ENCODE assay signal across 8 cellular contexts in genomic region chr5:119302916-119303897, GRCh38. TPM values are rescaled to one million over a fixed set of nuclear protein-coding genes. Genes with fewer than 3 reads are reported as not detected.
DNase-seq lines count a peak whose midpoint lies in the region; ATAC-seq, FAIRE-seq and TF ChIP-seq lines count a peak whose summit lies in the region.

No MANE protein-coding gene starts in this region.

- intact Hi-C loops in naive thymus-derived CD4-positive, alpha-beta T cell (cut with micrococcal nuclease), result loop anchor here in 1 of 2 donors (1.0 to 5.0 kb wide), 2 partner anchors 12 to 34 kb away; no protein-coding TSS in a partner anchor
- intact Hi-C loops in posterior cingulate gyrus (cut with DNase I), result no loop called here

- TF ChIP-seq CTCF in chondrocyte (IDR thresholded peaks at IDR 0.05), result peak; percentile 52

- no peaks in the 10 kb centered on the region for H3K36me3 ChIP-seq in naive thymus-derived CD4-positive, alpha-beta T cell (ENCODE audit: control insufficient read depth in 2 of 3, insufficient read depth in 3 of 3, low read length in 3 of 3)

- no peaks in the 10 kb centered on the region for H3K9me3 Mint-ChIP-seq in chondrocyte (ENCODE audit: low read depth)
- H3K9me3 Mint-ChIP-seq in naive thymus-derived CD4-positive, alpha-beta T cell, result peaks cover 0 to 26% (median 5%) of the 10 kb centered on the region in 11 donors

- H3K27ac Mint-ChIP-seq in chondrocyte (ENCODE audit: unreplicated experiment), result peak overlapping the region; percentile 88
- H3K27ac Mint-ChIP-seq in naive thymus-derived CD4-positive, alpha-beta T cell, result peak overlapping the region; percentile 85 to 100 (median 98)

- CTCF ChIA-PET in naive thymus-derived CD4-positive, alpha-beta T cell (lab: Charles Lee), result interaction anchor here (0.5 to 4.1 kb wide), 9 partner anchors 10 to 315 kb away, joined by 3 to 19 read pairs (median 3); partner anchors contain the start of gene DTWD2

- H3K4me3 ChIP-seq in naive thymus-derived CD4-positive, alpha-beta T cell (ENCODE audit: low read length), result peak overlapping the region; percentile 24

- H3K4me1 ChIP-seq in naive thymus-derived CD4-positive, alpha-beta T cell (ENCODE audit: control insufficient read depth in 2 of 2, insufficient read depth in 2 of 2, low read length in 2 of 2), result peaks cover 81 to 82% of the 10 kb centered on the region in 2 donors

- no peak for DNase-seq in GM18507 (ENCODE audit: extremely low spot score, insufficient read length, low read depth)
- DNase-seq in Kasumi-1 (lab: John Stamatoyannopoulos, UW), result peak; percentile 61 to 69
- no peak for DNase-seq in chondrocyte (ENCODE audit: low spot score)
- DNase-seq in naive thymus-derived CD4-positive, alpha-beta T cell, result peak in 3 of 9 donors; percentile 36 to 66 (median 51)
- no peak for DNase-seq in posterior cingulate gyrus
- no peak for DNase-seq in NCI-H1417 (lab: John Stamatoyannopoulos, UW)
- DNase-seq in medulla oblongata (ENCODE audit: extremely low spot score), result no peak

- no peaks in the 10 kb centered on the region for H3K27me3 Mint-ChIP-seq in chondrocyte (ENCODE audit: low read depth)
- no peaks in the 10 kb centered on the region for H3K27me3 Mint-ChIP-seq in naive thymus-derived CD4-positive, alpha-beta T cell

- FAIRE-seq in GM18507 (lab: Jason Lieb, UNC), result peak; percentile 63

- ATAC-seq in naive thymus-derived CD4-positive, alpha-beta T cell, result peak; percentile 78
- no peak for ATAC-seq in GM19452 (IDR thresholded peaks at IDR 0.05; ENCODE audit: unreplicated experiment)

- no peaks in the 10 kb centered on the region for H3K9me3 ChIP-seq in naive thymus-derived CD4-positive, alpha-beta T cell (ENCODE audit: control insufficient read depth in 2 of 3, low read length in 3 of 3)

- no peaks in the 10 kb centered on the region for H3K27me3 ChIP-seq in naive thymus-derived CD4-positive, alpha-beta T cell (ENCODE audit: control insufficient read depth in 2 of 2, insufficient read depth in 2 of 2, low read length in 2 of 2)

- H3K27ac ChIP-seq in naive thymus-derived CD4-positive, alpha-beta T cell (ENCODE audit: low read depth, low read length), result peak overlapping the region; percentile 74

- POLR2A ChIA-PET in naive thymus-derived CD4-positive, alpha-beta T cell (lab: Charles Lee), result interaction anchor here (0.7 to 21.4 kb wide), 10 partner anchors 9 to 233 kb away, joined by 3 to 466 read pairs (median 17); partner anchors contain the start of gene DMXL1

- no peaks in the 10 kb centered on the region for H3K36me3 Mint-ChIP-seq in chondrocyte (ENCODE audit: low read depth)
- peaks cover 4 to 62% (median 40%) of the 10 kb centered on the region in 5 donors for H3K36me3 Mint-ChIP-seq in naive thymus-derived CD4-positive, alpha-beta T cell

- H3K4me1 Mint-ChIP-seq in chondrocyte (ENCODE audit: low read depth), result peaks cover 57% of the 10 kb centered on the region
- peaks cover 57 to 97% (median 94%) of the 10 kb centered on the region in 7 donors for H3K4me1 Mint-ChIP-seq in naive thymus-derived CD4-positive, alpha-beta T cell

- no peak overlapping the region for H3K4me3 Mint-ChIP-seq in chondrocyte (ENCODE audit: unreplicated experiment)
- H3K4me3 Mint-ChIP-seq in naive thymus-derived CD4-positive, alpha-beta T cell, result peak overlapping the region; percentile 63 to 93 (median 76)

RNA-seq across cellular contexts. Expression of gene TNFAIP8, which starts 52.6 kb away (rescaled TPM):
- 15.0 to 22.3 TPM (median 19.5 TPM) in 3 replicates for total RNA-seq in chondrocyte
- 100 to 1,000 TPM; 102 to 162 (median 130) TPM for total RNA-seq in naive thymus-derived CD4-positive, alpha-beta T cell
- polyA plus RNA-seq in naive thymus-derived CD4-positive, alpha-beta T cell, result 100 to 1,000 TPM; 261 to 285 TPM

Comparison
In these comparisons a context has a peak if more than half of its experiments do, and no peak if none do; other contexts are left out.
1. DNase-seq: peak in Kasumi-1 (2 of 2); none in GM18507 (single experiment), chondrocyte (single experiment), posterior cingulate gyrus (0 of 10), NCI-H1417 (0 of 3) and medulla oblongata (single experiment).